22 cellular contexts compared by ENCODE assay signal in genomic region chr10:131567279-131568162, GRCh38.
"Had no signal": no experiment of that assay in that cellular context is flagged by ENCODE, and none has a peak within 500 bp of the region (broad histone marks: within the 10 kb centered on the region; RNA-seq: fewer than 3 reads in every experiment).

No MANE protein-coding gene starts in this region.

- H3K27ac ChIP-seq: adrenal gland, breast epithelium, gastroesophageal sphincter, heart left ventricle, ovary, right lobe of liver, tibial nerve, uterus, WERI-Rb-1 had no signal

- H3K9me3 ChIP-seq: adrenal gland, ovary, right lobe of liver, uterus had no signal

- H3K4me1 ChIP-seq: adrenal gland, breast epithelium, gastroesophageal sphincter, heart left ventricle, right lobe of liver, tibial nerve, uterus had no signal

- DNase-seq: activated CD4-positive, alpha-beta T cell treated with anti-CD3 and anti-CD28 coated beads for 1 hour; activated gamma-delta T cell treated with Interleukin-2 at 50 U/mL for 16 hours; adrenal gland; cerebellar nuclear complex; effector CD8-positive, alpha-beta T cell; heart left ventricle; immature natural killer cell; mesendoderm; naive thymus-derived CD8-positive, alpha-beta T cell; ovary; stimulated activated CD8-positive, alpha-beta memory T cell treated with anti-CD3 and anti-CD28 coated beads, Interleukin-4, amount 100 ng/mL, for 48 hours; stimulated activated naive CD4-positive, alpha-beta T cell treated with Interleukin-2 at 50 U/mL for 16 hours; substantia nigra; uterus; WERI-Rb-1 had no signal

- H3K27me3 ChIP-seq: adrenal gland, ovary, right lobe of liver, tibial nerve, uterus had no signal

- H3K36me3 ChIP-seq: adrenal gland, breast epithelium, gastroesophageal sphincter, heart left ventricle, ovary, right lobe of liver, tibial nerve, uterus, WERI-Rb-1 had no signal

- H3K4me3 ChIP-seq: adrenal gland, breast epithelium, gastroesophageal sphincter, heart left ventricle, ovary, right lobe of liver, smooth muscle cell, tibial nerve, uterus had no signal

- ATAC-seq: activated naive CD4-positive, alpha-beta T cell treated with anti-CD3 and anti-CD28 coated beads, Interleukin-2, amount 50 U/mL, for 72 hours; esophagus mucosa; gastroesophageal sphincter; heart left ventricle; naive thymus-derived CD8-positive, alpha-beta T cell; right lobe of liver had no signal
